Comparison of ENCODE assay signal across 8 cellular contexts in genomic region chr1:1692324-1692713, GRCh38. TPM values are rescaled to one million over a fixed set of nuclear protein-coding genes. Genes with fewer than 3 reads are reported as not detected.
DNase-seq lines count a peak whose midpoint lies in the region; ATAC-seq and TF ChIP-seq lines count a peak whose summit lies in the region.
"Not testable (repeated sequence)": the region's sequence is repeated elsewhere in the genome, so short reads cannot be mapped to it uniquely, and the experiment has no call there.

No MANE protein-coding gene starts in this region.

- H3K4me1 Mint-ChIP-seq in chondrocyte (ENCODE audit: low read depth) = not testable (repeated sequence)

- in situ Hi-C loops in gastrocnemius medialis (cut with MboI; ENCODE audit: low sequenced_read_pairs in 4 of 4) = not testable (repeated sequence)

- TF ChIP-seq CTCF in chondrocyte (IDR thresholded peaks at IDR 0.05); gastrocnemius medialis (IDR thresholded peaks at IDR 0.05 in 4 of 5, conservative IDR thresholded peaks at IDR 0.05 in 1 of 5); vagina (IDR thresholded peaks at IDR 0.05): not testable (repeated sequence)

- H3K4me3 ChIP-seq in gastrocnemius medialis (peak overlapping the region; percentile 66 to 84 (median 72)), vagina (peak overlapping the region; percentile 42 to 60)

- not testable (repeated sequence) for H3K9me3 ChIP-seq in gastrocnemius medialis, vagina

- H3K36me3 Mint-ChIP-seq in chondrocyte (ENCODE audit: low read depth) = not testable (repeated sequence)

- H3K9me3 Mint-ChIP-seq in chondrocyte (ENCODE audit: low read depth) = not testable (repeated sequence)

- peak overlapping the region; percentile 83 to 93 (median 88) for H3K27ac ChIP-seq in gastrocnemius medialis
- peak overlapping the region; percentile 90 for H3K27ac ChIP-seq in vagina

- intact Hi-C loops in gastrocnemius medialis (cut with DNase I; ENCODE audit: low total_unique reads); vagina (cut with DNase I): not testable (repeated sequence)

- not testable (repeated sequence) for H3K27me3 ChIP-seq in gastrocnemius medialis, vagina

- TF ChIP-seq POLR2A in gastrocnemius medialis (IDR thresholded peaks at IDR 0.05) = peak in 1 of 2 donors; percentile 21
- not testable (repeated sequence) for TF ChIP-seq POLR2A in vagina (IDR thresholded peaks at IDR 0.05)

- not testable (repeated sequence) for H3K27me3 Mint-ChIP-seq in chondrocyte (ENCODE audit: low read depth)

- not testable (repeated sequence) for H3K36me3 ChIP-seq in gastrocnemius medialis
- peaks cover 0 to 17% of the 10 kb centered on the region in 2 donors for H3K36me3 ChIP-seq in vagina

- DNase-seq in NCI-H524 treated with DMSO at 0.1 percent for 48 hours (lab: John Stamatoyannopoulos, UW) (peak; percentile 18), chondrocyte (ENCODE audit: low spot score) (peak; percentile 68), islet precursor cell (peak; percentile 63), gastrocnemius medialis (peak; percentile 31 to 72)
- DNase-seq in activated CD4-positive, alpha-beta T cell treated with anti-CD3 and anti-CD28 coated beads for 48 hours = peak; percentile 83
- DNase-seq in vagina (ENCODE audit: extremely low spot score in 2 of 2) = not testable (repeated sequence)

- H3K4me3 Mint-ChIP-seq in chondrocyte (ENCODE audit: unreplicated experiment) = peak overlapping the region; percentile 65

- not testable (repeated sequence) for H3K4me1 ChIP-seq in gastrocnemius medialis
- peaks cover 31% of the 10 kb centered on the region for H3K4me1 ChIP-seq in vagina

- ATAC-seq in GM18909 (IDR thresholded peaks at IDR 0.05; ENCODE audit: poor library complexity, unreplicated experiment) = peak; percentile 39
- peak; percentile 19 for ATAC-seq in HG03442 (IDR thresholded peaks at IDR 0.05; ENCODE audit: unreplicated experiment)
- ATAC-seq in gastrocnemius medialis = peak; percentile 50 to 63

- not testable (repeated sequence) for H3K27ac Mint-ChIP-seq in chondrocyte (ENCODE audit: unreplicated experiment)

RNA-seq across cellular contexts. Expression of gene SLC35E2B, which starts 0.3 kb away (rescaled TPM):
- total RNA-seq in chondrocyte (50.9 to 52.2 TPM (median 51.6 TPM) in 3 replicates), gastrocnemius medialis (10 to 100 TPM; 13.5 to 21.8 (median 15.2) TPM), vagina (38.3 TPM)

RNA-seq across cellular contexts. Expression of gene CDK11A, which starts 31.8 kb away (rescaled TPM):
- 23.8 to 37.8 TPM (median 26.0 TPM) in 3 replicates for total RNA-seq in chondrocyte
- 10 to 100 TPM in 3 of 4 donors, 1 to 10 TPM in 1; 9.0 to 14.6 (median 11.6) TPM for total RNA-seq in gastrocnemius medialis
- total RNA-seq in vagina = 35.6 TPM

RNA-seq across cellular contexts. Expression of gene CDK11B, which starts 33.5 kb away (rescaled TPM):
- 21.1 to 24.2 TPM (median 21.8 TPM) in 3 replicates for total RNA-seq in chondrocyte
- total RNA-seq in gastrocnemius medialis = 10 to 100 TPM; 19.5 to 49.0 (median 42.2) TPM
- 16.5 TPM for total RNA-seq in vagina
